Comparison of ENCODE assay signal across 19 cellular contexts in the genomic region with DNA sequence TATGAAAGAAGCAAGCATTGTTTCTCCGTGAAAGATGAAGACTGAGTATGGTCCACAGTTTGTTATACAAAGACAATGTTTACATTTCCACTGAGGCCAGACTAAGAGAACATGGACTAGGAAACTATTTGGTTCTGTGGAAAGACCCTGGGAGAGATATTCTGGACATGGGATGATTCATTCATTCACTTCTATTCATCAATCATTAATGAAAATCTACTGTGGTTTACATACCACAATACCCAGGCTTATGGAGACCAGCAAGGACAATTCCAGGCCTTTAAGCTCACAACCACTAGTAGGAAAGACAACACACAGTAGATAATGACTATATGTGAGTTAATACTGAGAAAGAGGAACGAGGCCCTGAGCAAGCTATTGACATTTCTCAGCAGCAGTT.
DNase-seq lines count a peak whose midpoint lies in the region; ATAC-seq and TF ChIP-seq lines count a peak whose summit lies in the region.
"Had no signal": no experiment of that assay in that cellular context is flagged by ENCODE, and none has a peak within 500 bp of the region (broad histone marks: within the 10 kb centered on the region; RNA-seq: fewer than 3 reads in every experiment).

No MANE protein-coding gene starts in this region.

- ATAC-seq in GM18508 (IDR thresholded peaks at IDR 0.05; ENCODE audit: insufficient read depth, unreplicated experiment), result peak; percentile 71
- peak; percentile 66 for ATAC-seq in HG02763 (IDR thresholded peaks at IDR 0.05; ENCODE audit: unreplicated experiment)
- no peak for ATAC-seq in HG02571 (IDR thresholded peaks at IDR 0.05; ENCODE audit: unreplicated experiment)
- no peak for ATAC-seq in activated CD8-positive, alpha-beta memory T cell treated with anti-CD3 and anti-CD28 coated beads, Interleukin-2, amount 10 ng/mL, durations not matched to agents 7 days and 5 days

- H3K4me3 Mint-ChIP-seq in activated CD8-positive, alpha-beta memory T cell treated with anti-CD3 and anti-CD28 coated beads, Interleukin-2, amount 10 ng/mL, durations not matched to agents 7 days and 5 days, result no peak overlapping the region
- H3K4me3 Mint-ChIP-seq: activated CD4-positive, alpha-beta memory T cell treated with anti-CD3 and anti-CD28 coated beads for 36 hours; activated naive CD8-positive, alpha-beta T cell had no signal

- no peaks in the 10 kb centered on the region for H3K27me3 Mint-ChIP-seq in activated CD8-positive, alpha-beta memory T cell treated with anti-CD3 and anti-CD28 coated beads, Interleukin-2, amount 10 ng/mL, durations not matched to agents 7 days and 5 days
- H3K27me3 Mint-ChIP-seq: activated CD4-positive, alpha-beta memory T cell treated with anti-CD3 and anti-CD28 coated beads for 36 hours; activated naive CD8-positive, alpha-beta T cell had no signal

- H3K36me3 ChIP-seq in kidney epithelial cell (ENCODE audit: control insufficient read depth, insufficient read depth, low read length), result no peaks in the 10 kb centered on the region
- H3K36me3 ChIP-seq: esophagus squamous epithelium had no signal

- DNase-seq in M059J (ENCODE audit: low read depth) (peak; percentile 52), kidney epithelial cell (ENCODE audit: low read depth) (peak; percentile 75), SHP77 (lab: John Stamatoyannopoulos, UW) (no peak), caudate nucleus (lab: John Stamatoyannopoulos, UW) (no peak)
- DNase-seq in activated CD8-positive, alpha-beta memory T cell treated with anti-CD3 and anti-CD28 coated beads, Interleukin-2, amount 10 ng/mL, durations not matched to agents 7 days and 5 days, result no peak
- DNase-seq: activated CD4-positive, alpha-beta memory T cell treated with anti-CD3 and anti-CD28 coated beads for 36 hours; activated T-cell treated with anti-CD3 and anti-CD28 coated beads, Interleukin-2, amount 50 U/mL, for 48 hours; COR-L47; esophagus squamous epithelium; islet precursor cell; midbrain; NCI-H1092; NCI-H2107; NCI-H69; substantia nigra had no signal

- CTCF ChIA-PET in activated CD8-positive, alpha-beta memory T cell treated with anti-CD3 and anti-CD28 coated beads, Interleukin-2, amount 10 ng/mL, durations not matched to agents 7 days and 5 days (lab: Charles Lee), result no interaction called here

- H3K9me3 Mint-ChIP-seq in activated CD8-positive, alpha-beta memory T cell treated with anti-CD3 and anti-CD28 coated beads, Interleukin-2, amount 10 ng/mL, durations not matched to agents 7 days and 5 days (ENCODE audit: low read depth), result peaks cover 2% of the 10 kb centered on the region

- H3K36me3 Mint-ChIP-seq in activated CD8-positive, alpha-beta memory T cell treated with anti-CD3 and anti-CD28 coated beads, Interleukin-2, amount 10 ng/mL, durations not matched to agents 7 days and 5 days, result no peaks in the 10 kb centered on the region
- H3K36me3 Mint-ChIP-seq: activated CD4-positive, alpha-beta memory T cell treated with anti-CD3 and anti-CD28 coated beads for 36 hours; activated naive CD8-positive, alpha-beta T cell had no signal

- no peak overlapping the region for H3K4me3 ChIP-seq in kidney epithelial cell (ENCODE audit: low read depth, low read length)
- H3K4me3 ChIP-seq: esophagus squamous epithelium had no signal

- no peak overlapping the region for H3K27ac Mint-ChIP-seq in activated CD8-positive, alpha-beta memory T cell treated with anti-CD3 and anti-CD28 coated beads, Interleukin-2, amount 10 ng/mL, durations not matched to agents 7 days and 5 days
- H3K27ac Mint-ChIP-seq: activated CD4-positive, alpha-beta memory T cell treated with anti-CD3 and anti-CD28 coated beads for 36 hours; activated naive CD8-positive, alpha-beta T cell had no signal

- H3K27ac ChIP-seq in caudate nucleus (ENCODE audit: low read depth, low read length), result no peak overlapping the region
- H3K27ac ChIP-seq: esophagus squamous epithelium had no signal

- H3K27me3 ChIP-seq in kidney epithelial cell (ENCODE audit: control insufficient read depth, insufficient read depth, low read length), result no peaks in the 10 kb centered on the region

- no peak for TF ChIP-seq CTCF in kidney epithelial cell (IDR thresholded peaks at IDR 0.05; ENCODE audit: insufficient read depth, low read length, poor library complexity, severe bottlenecking)

- no peaks in the 10 kb centered on the region for H3K4me1 Mint-ChIP-seq in activated CD8-positive, alpha-beta memory T cell treated with anti-CD3 and anti-CD28 coated beads, Interleukin-2, amount 10 ng/mL, durations not matched to agents 7 days and 5 days

Comparison
In these comparisons a context has a peak if more than half of its experiments do, and no peak if none do; other contexts are left out.
1. ATAC-seq: peak in GM18508 (single experiment) and HG02763 (single experiment); none in HG02571 (single experiment) and activated CD8-positive, alpha-beta memory T cell treated with anti-CD3 and anti-CD28 coated beads, Interleukin-2, amount 10 ng/mL, durations not matched to agents 7 days and 5 days (single experiment).
2. DNase-seq: peak in M059J (single experiment) and kidney epithelial cell (single experiment); none in activated CD8-positive, alpha-beta memory T cell treated with anti-CD3 and anti-CD28 coated beads, Interleukin-2, amount 10 ng/mL, durations not matched to agents 7 days and 5 days (single experiment), SHP77 (0 of 2) and caudate nucleus (0 of 61).